Comparison of ENCODE assay signal across 10 cellular contexts in genomic region chr11:114165326-114166230, GRCh38.
DNase-seq lines count a peak whose midpoint lies in the region; ATAC-seq and TF ChIP-seq lines count a peak whose summit lies in the region.
"Had no signal": no experiment of that assay in that cellular context is flagged by ENCODE, and none has a peak within 500 bp of the region (broad histone marks: within the 10 kb centered on the region; RNA-seq: fewer than 3 reads in every experiment).

No MANE protein-coding gene starts in this region.

- 93 to 98% (median 95%) methylated on average over 7 of the region's 7 CpGs for WGBS in adipose tissue, 3 donors

- no peak overlapping the region for H3K4me3 Mint-ChIP-seq in type B pancreatic cell

- no peaks in the 10 kb centered on the region for H3K9me3 Mint-ChIP-seq in type B pancreatic cell

- H3K4me1 ChIP-seq in OCI-LY1 (ENCODE audit: insufficient read depth, low read length, severe bottlenecking) (peaks cover 93% of the 10 kb centered on the region), mucosa of descending colon (ENCODE audit: low read depth) (peaks cover 88% of the 10 kb centered on the region)

- H3K27ac ChIP-seq in OCI-LY1 (ENCODE audit: low read depth, low read length, poor library complexity, severe bottlenecking) = peak overlapping the region; percentile 86
- peak overlapping the region; percentile 70 for H3K27ac ChIP-seq in adipose tissue (ENCODE audit: low read depth, low read length)
- peak overlapping the region; percentile 100 for H3K27ac ChIP-seq in temporal lobe (ENCODE audit: low read depth, low read length)

- H3K79me2 ChIP-seq in OCI-LY1 (ENCODE audit: insufficient read depth, low read length) = no peaks in the 10 kb centered on the region

- H3K36me3 Mint-ChIP-seq in type B pancreatic cell = no peaks in the 10 kb centered on the region

- no peaks in the 10 kb centered on the region for H3F3A ChIP-seq in OCI-LY1 (ENCODE audit: insufficient read depth, low read length)

- H3K36me3 ChIP-seq in OCI-LY1 (ENCODE audit: insufficient read depth, low read length) = no peaks in the 10 kb centered on the region
- H3K36me3 ChIP-seq in mucosa of descending colon (ENCODE audit: low read depth) = no peaks in the 10 kb centered on the region

- no peak overlapping the region for H3K4me2 ChIP-seq in OCI-LY1 (ENCODE audit: low read length)

- no peaks in the 10 kb centered on the region for H4K20me1 ChIP-seq in OCI-LY1 (ENCODE audit: insufficient read depth, low read length)

- H3K27me3 Mint-ChIP-seq in type B pancreatic cell = peaks cover 84% of the 10 kb centered on the region

- no peak for DNase-seq in mucosa of descending colon
- DNase-seq in stimulated activated CD4-positive, alpha-beta T cell treated with anti-CD3 and anti-CD28 coated beads, Interleukin-4, amount 100 ng/mL, for 4 hours = no peak
- DNase-seq in NCI-H1417 (lab: John Stamatoyannopoulos, UW) = no peak
- no peak for DNase-seq in type B pancreatic cell (ENCODE audit: extremely low spot score, unreplicated experiment)
- DNase-seq: activated CD4-positive, CD25-positive, alpha-beta regulatory T cell treated with anti-CD3 and anti-CD28 coated beads, Interleukin-2, amount 50 U/mL, for 72 hours; EL; NCI-H2227 treated with DMSO at 0.1 percent for 48 hours had no signal

- H3K9ac ChIP-seq in OCI-LY1 (ENCODE audit: low read length) = no peak overlapping the region; the same call in 1 of the 2 replicates

- H3K9me2 ChIP-seq in OCI-LY1 (ENCODE audit: low read depth, low read length) = no peaks in the 10 kb centered on the region

- intact Hi-C loops in mucosa of descending colon (cut with DNase I, micrococcal nuclease) = loop anchor here in 1 of 2 donors (10.0 kb wide), 1 partner anchor 101 kb away; no protein-coding TSS in a partner anchor

- H3K27ac Mint-ChIP-seq in type B pancreatic cell = no peak overlapping the region

- no peak for TF ChIP-seq CTCF in OCI-LY1 (IDR thresholded peaks at IDR 0.05; ENCODE audit: low read length)
- no peak for TF ChIP-seq CTCF in mucosa of descending colon (IDR thresholded peaks at IDR 0.05)
- no peak for TF ChIP-seq CTCF in type B pancreatic cell (conservative IDR thresholded peaks at IDR 0.05)

- H3K27me3 ChIP-seq in OCI-LY1 (ENCODE audit: insufficient read depth, low read length) = no peaks in the 10 kb centered on the region

- H3K9me3 ChIP-seq in OCI-LY1 (ENCODE audit: low read length) = no peaks in the 10 kb centered on the region
- H3K9me3 ChIP-seq in mucosa of descending colon = no peaks in the 10 kb centered on the region

- H3K4me3 ChIP-seq in OCI-LY1 (ENCODE audit: low read depth, low read length, poor library complexity, severe bottlenecking) = no peak overlapping the region
- H3K4me3 ChIP-seq in mucosa of descending colon = no peak overlapping the region

- ATAC-seq in mucosa of descending colon = peak; percentile 43

- H2AFZ ChIP-seq in OCI-LY1 (ENCODE audit: low read length) = no peak overlapping the region

- peaks cover 87% of the 10 kb centered on the region for H3K4me1 Mint-ChIP-seq in type B pancreatic cell (ENCODE audit: unreplicated experiment)
